8 cellular contexts compared by ENCODE assay signal in the genomic region with DNA sequence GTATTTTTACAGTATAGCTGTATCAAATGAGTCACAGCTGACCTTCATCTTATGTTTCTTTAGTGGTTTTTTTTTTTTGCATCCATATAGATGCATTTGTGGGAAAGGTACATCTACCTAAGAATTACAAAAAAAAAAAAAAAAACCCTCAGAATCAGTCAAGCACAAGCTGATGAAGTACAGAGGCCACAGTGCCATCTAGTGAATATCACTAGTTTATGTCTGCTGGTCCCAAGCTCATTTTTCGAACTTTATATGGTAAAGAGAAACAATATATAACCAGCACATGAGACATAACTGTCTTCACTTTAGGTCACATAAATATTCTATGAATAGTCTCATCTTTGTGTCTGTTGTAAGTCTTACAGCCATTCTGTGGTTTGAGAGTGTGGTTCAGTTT.
A peak's percentile ranks its signal among the peaks of the same experiment; 100 is the strongest.
DNase-seq lines count a peak whose midpoint lies in the region; ATAC-seq and TF ChIP-seq lines count a peak whose summit lies in the region.

No MANE protein-coding gene starts in this region.

- H3K27me3 ChIP-seq in CD4-positive, CD25-positive, alpha-beta regulatory T cell (ENCODE audit: control insufficient read depth, insufficient read depth, low read length), result no peaks in the 10 kb centered on the region
- H3K27me3 ChIP-seq in PC-9 (ENCODE audit: insufficient read depth, low read depth), result no peaks in the 10 kb centered on the region

- intact Hi-C loops in PC-9 (cut with micrococcal nuclease; ENCODE audit: unreplicated experiment), result loop anchor here (10.0 kb wide), 1 partner anchor 210 kb away; no protein-coding TSS in a partner anchor

- H3K4me1 Mint-ChIP-seq in CD4-positive, CD25-positive, alpha-beta regulatory T cell, result no peaks in the 10 kb centered on the region

- TF ChIP-seq CTCF in PC-9 (conservative IDR thresholded peaks at IDR 0.05), result peak; percentile 50
- no peak for TF ChIP-seq CTCF in coronary artery (IDR thresholded peaks at IDR 0.05)

- no peak overlapping the region for H3K4me2 ChIP-seq in PC-9

- H2AFZ ChIP-seq in PC-9, result no peak overlapping the region

- no peak overlapping the region for H3K27ac Mint-ChIP-seq in CD4-positive, CD25-positive, alpha-beta regulatory T cell

- ATAC-seq in CD4-positive, CD25-positive, alpha-beta regulatory T cell (ENCODE audit: low read depth in 2 of 2), result no peak
- no peak for ATAC-seq in GM18498 (IDR thresholded peaks at IDR 0.05; ENCODE audit: unreplicated experiment)
- no peak for ATAC-seq in HG02798 (IDR thresholded peaks at IDR 0.05; ENCODE audit: poor library complexity, unreplicated experiment)

- DNase-seq in CD4-positive, CD25-positive, alpha-beta regulatory T cell, result peak in 2 of 3 donors; percentile 24 to 45
- DNase-seq in GM19238 (ENCODE audit: insufficient read length, low spot score) (peak; percentile 1), PC-9 (no peak), glomerular visceral epithelial cell (ENCODE audit: extremely low spot score) (peak; percentile 1), coronary artery (ENCODE audit: low spot score) (no peak), GF-D8 (lab: John Stamatoyannopoulos, UW) (no peak)

- H4K20me1 ChIP-seq in PC-9 (ENCODE audit: insufficient read depth), result no peaks in the 10 kb centered on the region

- peaks cover 19% of the 10 kb centered on the region for H3K27me3 Mint-ChIP-seq in CD4-positive, CD25-positive, alpha-beta regulatory T cell

- no peak overlapping the region for H3K27ac ChIP-seq in CD4-positive, CD25-positive, alpha-beta regulatory T cell (ENCODE audit: insufficient read depth, low read length, poor library complexity, severe bottlenecking)
- H3K27ac ChIP-seq in PC-9, result no peak overlapping the region
- no peak overlapping the region for H3K27ac ChIP-seq in coronary artery

- H3K36me3 Mint-ChIP-seq in CD4-positive, CD25-positive, alpha-beta regulatory T cell, result no peaks in the 10 kb centered on the region

- no peak overlapping the region for H3K4me3 ChIP-seq in CD4-positive, CD25-positive, alpha-beta regulatory T cell (ENCODE audit: low read depth, low read length)
- H3K4me3 ChIP-seq in PC-9, result no peak overlapping the region
- no peak overlapping the region for H3K4me3 ChIP-seq in coronary artery

- CTCF ChIA-PET in PC-9 (lab: Charles Lee), result interaction anchor here (0.6 to 1.5 kb wide), 2 partner anchors 242 to 822 kb away, joined by 3 to 8 read pairs; a partner anchor contains a TSS

- H3K9me3 Mint-ChIP-seq in CD4-positive, CD25-positive, alpha-beta regulatory T cell, result no peaks in the 10 kb centered on the region

- BruUV-seq in PC-9 (replicated peaks; lab: Mats Ljungman, UMichigan), result no TSS peak

- H3F3A ChIP-seq in PC-9 (ENCODE audit: insufficient read depth, low read depth), result no peaks in the 10 kb centered on the region

- H3K4me1 ChIP-seq in CD4-positive, CD25-positive, alpha-beta regulatory T cell (ENCODE audit: control insufficient read depth, insufficient read depth, low read length, poor library complexity, severe bottlenecking), result no peaks in the 10 kb centered on the region
- no peaks in the 10 kb centered on the region for H3K4me1 ChIP-seq in PC-9 (replicated peaks; ENCODE audit: insufficient read depth)

- H3K79me2 ChIP-seq in PC-9 (ENCODE audit: low read depth), result no peaks in the 10 kb centered on the region

- H3K9me2 ChIP-seq in PC-9 (ENCODE audit: insufficient read depth), result no peaks in the 10 kb centered on the region

- no peaks in the 10 kb centered on the region for H3K36me3 ChIP-seq in CD4-positive, CD25-positive, alpha-beta regulatory T cell (ENCODE audit: control insufficient read depth, insufficient read depth, low read length)
- no peaks in the 10 kb centered on the region for H3K36me3 ChIP-seq in PC-9 (ENCODE audit: low read depth)

- POLR2A ChIA-PET in PC-9 (lab: Charles Lee; ENCODE audit: unreplicated experiment), result interaction anchor here (0.6 kb wide), 1 partner anchor 467 kb away, joined by 4 read pairs; no protein-coding TSS in a partner anchor

- H3K9me3 ChIP-seq in CD4-positive, CD25-positive, alpha-beta regulatory T cell (ENCODE audit: control insufficient read depth in 2 of 2, low read length in 2 of 2), result no peaks in the 10 kb centered on the region
- H3K9me3 ChIP-seq in PC-9 (ENCODE audit: insufficient read depth, low read depth), result no peaks in the 10 kb centered on the region

- H3K4me3 Mint-ChIP-seq in CD4-positive, CD25-positive, alpha-beta regulatory T cell, result no peak overlapping the region

Comparison
In these comparisons a context has a peak if more than half of its experiments do, and no peak if none do; other contexts are left out.
1. DNase-seq: peak in CD4-positive, CD25-positive, alpha-beta regulatory T cell (2 of 3), GM19238 (single experiment) and glomerular visceral epithelial cell (single experiment); none in PC-9 (0 of 2), coronary artery (single experiment) and GF-D8 (single experiment).